Comparison of ENCODE assay signal across 9 cellular contexts in the genomic region with DNA sequence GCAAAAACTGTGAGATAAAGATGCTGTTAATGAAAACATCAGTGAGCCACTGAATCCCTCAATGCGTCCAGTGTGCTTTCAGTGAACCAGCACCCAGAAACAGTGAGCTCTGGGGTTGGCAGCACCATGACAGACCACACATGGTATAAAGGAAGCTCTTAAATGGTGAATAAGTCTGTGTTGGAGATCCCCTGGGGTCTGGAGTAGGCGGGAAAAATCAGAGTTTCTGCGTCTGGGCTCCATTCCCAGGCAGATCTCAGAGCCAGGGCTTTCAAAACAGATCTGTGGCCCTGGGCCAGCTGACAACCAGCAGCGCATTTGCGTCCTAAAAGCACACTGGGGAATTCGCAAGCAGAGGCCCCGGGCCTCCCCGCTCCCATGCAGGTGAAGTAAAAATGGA.
DNase-seq lines count a peak whose midpoint lies in the region; ATAC-seq, FAIRE-seq and TF ChIP-seq lines count a peak whose summit lies in the region.
"Had no signal": no experiment of that assay in that cellular context is flagged by ENCODE, and none has a peak within 500 bp of the region (broad histone marks: within the 10 kb centered on the region; RNA-seq: fewer than 3 reads in every experiment).

No MANE protein-coding gene starts in this region.

- in situ Hi-C loops in HAP-1 (cut with MboI; ENCODE audit: low sequenced_read_pairs), result no loop called here

- no peak for ATAC-seq in GM18517 (IDR thresholded peaks at IDR 0.05; ENCODE audit: unreplicated experiment)
- ATAC-seq: K562 had no signal

- DNase-seq in NCI-H1694 (lab: John Stamatoyannopoulos, UW) (peak; percentile 90), cerebellar cortex (ENCODE audit: low spot score) (peak; percentile 63), lung microvascular endothelial cell (ENCODE audit: low read depth in 2 of 2) (peak; percentile 40 to 70), ureter (ENCODE audit: low spot score) (peak; percentile 70), HAP-1 (ENCODE audit: low spot score in 2 of 2) (no peak), GM12892 (ENCODE audit: insufficient read length) (no peak)
- DNase-seq: central memory CD4-positive, alpha-beta T cell had no signal

- no peaks in the 10 kb centered on the region for H3K27me3 ChIP-seq in HAP-1 (ENCODE audit: low read depth)

- no peaks in the 10 kb centered on the region for H3K9me3 ChIP-seq in HAP-1

- no peaks in the 10 kb centered on the region for H3K36me3 ChIP-seq in HAP-1 (replicated peaks)

- no peaks in the 10 kb centered on the region for H3K4me1 ChIP-seq in HAP-1

- TF ChIP-seq POLR2A in GM12892 (IDR thresholded peaks at IDR 0.05; ENCODE audit: low read depth, low read length), result no peak

- H3K4me3 ChIP-seq in HAP-1, result no peak overlapping the region
- H3K4me3 ChIP-seq: K562 had no signal

- FAIRE-seq in GM12892 (lab: Jason Lieb, UNC), result no peak
- FAIRE-seq: K562 had no signal

Comparison
In these comparisons a context has a peak if more than half of its experiments do, and no peak if none do; other contexts are left out.
1. DNase-seq: peak in NCI-H1694 (single experiment), cerebellar cortex (single experiment), lung microvascular endothelial cell (2 of 2) and ureter (single experiment); none in HAP-1 (0 of 2) and GM12892 (single experiment).